1 cellular context compared by ENCODE assay signal in the genomic region with DNA sequence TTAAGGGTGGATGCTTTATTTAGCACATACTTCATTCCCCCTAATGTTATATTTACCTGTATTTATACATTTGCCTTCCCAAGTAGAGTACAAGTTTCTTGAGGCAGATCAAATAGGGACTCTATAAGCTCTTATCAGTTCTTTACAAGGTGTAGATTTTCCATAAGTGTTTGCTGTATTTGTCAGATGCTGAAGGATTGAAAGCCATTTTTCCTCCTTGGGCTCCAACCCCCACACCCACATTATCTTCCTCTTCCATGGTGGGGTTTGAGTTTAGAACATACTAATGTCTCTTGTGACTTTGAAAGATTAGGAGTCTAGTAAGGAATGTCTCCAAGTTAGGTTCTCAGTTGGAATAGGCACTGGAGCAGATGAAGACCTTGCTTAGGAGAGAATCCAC.
A peak's percentile ranks its signal among the peaks of the same experiment; 100 is the strongest.
TF ChIP-seq lines count a peak whose summit lies in the region.

No MANE protein-coding gene starts in this region.

TF ChIP-seq in K562, 482 proteins besides CTCF, POLR2A, EP300 and RAD21 (continued from another document):
- TF ChIP-seq ZBTB40 (IDR thresholded peaks at IDR 0.05): no peak
- TF ChIP-seq ZBTB40 (CRISPR knock-in tag; IDR thresholded peaks at IDR 0.05): no peak
- TF ChIP-seq VEZF1 (CRISPR knock-in tag; IDR thresholded peaks at IDR 0.05): no peak
- no peak for TF ChIP-seq SMARCC2 (IDR thresholded peaks at IDR 0.05; ENCODE audit: low read depth)
- TF ChIP-seq, protein P1, sequence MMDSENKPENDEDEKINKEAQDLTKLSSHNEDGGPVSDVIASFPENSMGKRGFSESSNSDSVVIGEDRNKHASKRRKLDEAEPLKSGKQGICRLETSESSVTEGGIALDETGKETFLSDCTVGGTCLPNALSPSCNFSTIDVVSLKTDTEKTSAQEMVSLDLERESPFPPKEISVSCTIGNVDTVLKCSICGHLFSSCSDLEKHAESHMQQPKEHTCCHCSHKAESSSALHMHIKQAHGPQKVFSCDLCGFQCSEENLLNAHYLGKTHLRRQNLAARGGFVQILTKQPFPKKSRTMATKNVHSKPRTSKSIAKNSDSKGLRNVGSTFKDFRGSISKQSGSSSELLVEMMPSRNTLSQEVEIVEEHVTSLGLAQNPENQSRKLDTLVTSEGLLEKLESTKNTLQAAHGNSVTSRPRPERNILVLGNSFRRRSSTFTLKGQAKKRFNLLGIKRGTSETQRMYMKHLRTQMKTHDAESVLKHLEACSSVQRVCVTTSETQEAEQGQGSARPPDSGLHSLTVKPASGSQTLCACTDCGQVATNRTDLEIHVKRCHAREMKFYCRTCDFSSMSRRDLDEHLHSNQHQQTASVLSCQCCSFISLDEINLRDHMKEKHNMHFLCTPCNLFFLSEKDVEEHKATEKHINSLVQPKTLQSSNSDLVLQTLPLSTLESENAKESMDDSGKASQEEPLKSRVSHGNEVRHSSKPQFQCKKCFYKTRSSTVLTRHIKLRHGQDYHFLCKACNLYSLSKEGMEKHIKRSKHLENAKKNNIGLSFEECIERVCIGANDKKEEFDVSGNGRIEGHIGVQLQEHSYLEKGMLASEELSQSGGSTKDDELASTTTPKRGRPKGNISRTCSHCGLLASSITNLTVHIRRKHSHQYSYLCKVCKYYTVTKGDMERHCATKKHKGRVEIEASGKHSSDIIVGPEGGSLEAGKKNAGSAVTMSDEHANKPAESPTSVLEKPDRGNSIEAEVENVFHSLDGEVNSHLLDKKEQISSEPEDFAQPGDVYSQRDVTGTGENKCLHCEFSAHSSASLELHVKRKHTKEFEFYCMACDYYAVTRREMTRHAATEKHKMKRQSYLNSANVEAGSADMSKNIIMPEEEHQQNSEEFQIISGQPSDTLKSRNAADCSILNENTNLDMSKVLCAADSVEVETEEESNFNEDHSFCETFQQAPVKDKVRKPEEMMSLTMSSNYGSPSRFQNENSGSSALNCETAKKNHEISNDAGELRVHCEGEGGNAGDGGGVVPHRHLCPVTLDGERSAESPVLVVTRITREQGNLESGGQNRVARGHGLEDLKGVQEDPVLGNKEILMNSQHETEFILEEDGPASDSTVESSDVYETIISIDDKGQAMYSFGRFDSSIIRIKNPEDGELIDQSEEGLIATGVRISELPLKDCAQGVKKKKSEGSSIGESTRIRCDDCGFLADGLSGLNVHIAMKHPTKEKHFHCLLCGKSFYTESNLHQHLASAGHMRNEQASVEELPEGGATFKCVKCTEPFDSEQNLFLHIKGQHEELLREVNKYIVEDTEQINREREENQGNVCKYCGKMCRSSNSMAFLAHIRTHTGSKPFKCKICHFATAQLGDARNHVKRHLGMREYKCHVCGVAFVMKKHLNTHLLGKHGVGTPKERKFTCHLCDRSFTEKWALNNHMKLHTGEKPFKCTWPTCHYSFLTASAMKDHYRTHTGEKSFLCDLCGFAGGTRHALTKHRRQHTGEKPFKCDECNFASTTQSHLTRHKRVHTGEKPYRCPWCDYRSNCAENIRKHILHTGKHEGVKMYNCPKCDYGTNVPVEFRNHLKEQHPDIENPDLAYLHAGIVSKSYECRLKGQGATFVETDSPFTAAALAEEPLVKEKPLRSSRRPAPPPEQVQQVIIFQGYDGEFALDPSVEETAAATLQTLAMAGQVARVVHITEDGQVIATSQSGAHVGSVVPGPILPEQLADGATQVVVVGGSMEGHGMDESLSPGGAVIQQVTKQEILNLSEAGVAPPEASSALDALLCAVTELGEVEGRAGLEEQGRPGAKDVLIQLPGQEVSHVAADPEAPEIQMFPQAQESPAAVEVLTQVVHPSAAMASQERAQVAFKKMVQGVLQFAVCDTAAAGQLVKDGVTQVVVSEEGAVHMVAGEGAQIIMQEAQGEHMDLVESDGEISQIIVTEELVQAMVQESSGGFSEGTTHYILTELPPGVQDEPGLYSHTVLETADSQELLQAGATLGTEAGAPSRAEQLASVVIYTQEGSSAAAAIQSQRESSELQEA (IDR thresholded peaks at IDR 0.05; ENCODE audit: low read depth): no peak
- TF ChIP-seq ZNF280B (CRISPR knock-in tag; IDR thresholded peaks at IDR 0.05): no peak
- no peak for TF ChIP-seq PHF8 (IDR thresholded peaks at IDR 0.05; ENCODE audit: borderline replicate concordance, low read length)
- no peak for TF ChIP-seq JUNB (CRISPR knock-in tag; conservative IDR thresholded peaks at IDR 0.05)
- no peak for TF ChIP-seq ARHGAP35 (IDR thresholded peaks at IDR 0.05; ENCODE audit: partially characterized antibody)
- TF ChIP-seq TCF3 (CRISPR knock-in tag; IDR thresholded peaks at IDR 0.05): peak; percentile 54
- TF ChIP-seq ZNF174 (CRISPR knock-in tag; IDR thresholded peaks at IDR 0.05): no peak
- TF ChIP-seq, protein P2, sequence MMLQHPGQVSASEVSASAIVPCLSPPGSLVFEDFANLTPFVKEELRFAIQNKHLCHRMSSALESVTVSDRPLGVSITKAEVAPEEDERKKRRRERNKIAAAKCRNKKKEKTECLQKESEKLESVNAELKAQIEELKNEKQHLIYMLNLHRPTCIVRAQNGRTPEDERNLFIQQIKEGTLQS (IDR thresholded peaks at IDR 0.05): no peak
- TF ChIP-seq, protein P2 (CRISPR knock-in tag; conservative IDR thresholded peaks at IDR 0.05): no peak
- no peak for TF ChIP-seq MXI1 (IDR thresholded peaks at IDR 0.05; ENCODE audit: low read depth, low read length)
- no peak for TF ChIP-seq XRCC3 (IDR thresholded peaks at IDR 0.05)
- TF ChIP-seq U2AF1 (optimal IDR thresholded peaks at IDR 0.05; ENCODE audit: low read depth, low read length): no peak
- no peak for TF ChIP-seq ZNF324 (CRISPR knock-in tag; IDR thresholded peaks at IDR 0.05)
- no peak for TF ChIP-seq GMEB1 (CRISPR knock-in tag; IDR thresholded peaks at IDR 0.05)
- 0 out of 2 replicates have a peak, but pooled peaks have one; percentile 36 for TF ChIP-seq CBFA2T2 (conservative IDR thresholded peaks at IDR 0.05)
- no peak for TF ChIP-seq PBX2 (CRISPR knock-in tag; IDR thresholded peaks at IDR 0.05; ENCODE audit: low read depth)
- 0 out of 2 replicates have a peak, but pooled peaks have one; percentile 18 for TF ChIP-seq PBX2 (tag; conservative IDR thresholded peaks at IDR 0.05; ENCODE audit: low read depth)
- TF ChIP-seq TCF15 (CRISPR knock-in tag; IDR thresholded peaks at IDR 0.05): no peak
